Comparison of ENCODE assay signal across 24 cellular contexts in the genomic region with DNA sequence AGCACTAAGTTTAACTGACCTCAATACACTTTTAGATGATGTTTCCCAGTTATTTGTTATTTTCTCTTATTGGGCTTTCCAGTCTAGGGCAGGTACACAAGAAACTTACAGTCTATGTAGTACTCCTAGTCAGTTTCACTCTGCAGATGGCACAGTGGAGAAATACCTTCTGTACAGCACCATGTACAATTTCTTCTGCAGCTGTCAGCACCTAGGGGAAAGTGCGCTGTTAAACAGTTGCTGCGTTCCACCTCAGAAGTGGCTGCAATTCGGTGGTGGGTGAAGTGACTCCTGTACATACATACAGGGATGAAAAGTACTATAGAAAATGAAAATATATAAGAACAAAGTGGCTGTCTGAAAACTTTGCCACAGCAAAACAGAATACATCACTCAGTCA. TPM values are rescaled to one million over a fixed set of nuclear protein-coding genes. Genes with fewer than 3 reads are reported as not detected.
"Had no signal": no experiment of that assay in that cellular context is flagged by ENCODE, and none has a peak within 500 bp of the region (broad histone marks: within the 10 kb centered on the region; RNA-seq: fewer than 3 reads in every experiment).

No MANE protein-coding gene starts in this region.

- H3K27ac ChIP-seq: Peyer's patch, RWPE1 had no signal

- H3K4me3 ChIP-seq: breast epithelium, MG63, Peyer's patch had no signal

- H3K36me3 ChIP-seq: breast epithelium, MG63, Peyer's patch had no signal

- H3K9me3 ChIP-seq: breast epithelium, MG63, Peyer's patch had no signal

- DNase-seq: activated B cell treated with CpG ODN at 0.5 μM for 24 hours; activated CD4-positive, alpha-beta T cell treated with anti-CD3 and anti-CD28 coated beads for 1 hour; activated CD4-positive, alpha-beta T cell treated with anti-CD3 and anti-CD28 coated beads, Interleukin-2, amount 10 ng/mL, durations not matched to agents 24 days and 14 days; activated CD4-positive, alpha-beta T cell treated with anti-CD3 and anti-CD28 coated beads, Interleukin-2, amount 50 U/mL, for 48 hours; activated CD8-positive, alpha-beta memory T cell treated with anti-CD3 and anti-CD28 coated beads, Interleukin-2, amount 10 ng/mL, durations not matched to agents 7 days and 5 days; activated effector memory CD4-positive, alpha-beta T cell treated with Interleukin-2 at 50 U/mL for 16 hours; activated naive CD4-positive, alpha-beta T cell; activated T-cell treated with anti-CD3 and anti-CD28 coated beads, Interleukin-2, amount 50 U/mL, for 24 hours; aorta; central memory CD4-positive, alpha-beta T cell; MG63; MV-4-11; NCI-H1105; NCI-H1436; NCI-H187 treated with DMSO at 0.1 percent for 48 hours; NCI-H2081 treated with DMSO at 0.1 percent for 48 hours; NCI-H345; NCI-H510A; Peyer's patch; SHP77 treated with DMSO at 0.1 percent for 48 hours; T-helper 17 cell; T-helper 9 cell had no signal

- H3K4me1 ChIP-seq: breast epithelium, Peyer's patch had no signal

- ATAC-seq: activated CD8-positive, alpha-beta memory T cell treated with anti-CD3 and anti-CD28 coated beads, Interleukin-2, amount 10 ng/mL, durations not matched to agents 7 days and 5 days; T-helper 17 cell had no signal

- H3K27me3 ChIP-seq: breast epithelium, MG63, Peyer's patch had no signal

RNA-seq across cellular contexts. Expression of a gene that starts 48.3 kb away (rescaled TPM):
- total RNA-seq: activated B cell treated with CpG ODN at 0.5 μM for 24 hours had no signal
